Comparison of ENCODE assay signal across 11 cellular contexts in the genomic region with DNA sequence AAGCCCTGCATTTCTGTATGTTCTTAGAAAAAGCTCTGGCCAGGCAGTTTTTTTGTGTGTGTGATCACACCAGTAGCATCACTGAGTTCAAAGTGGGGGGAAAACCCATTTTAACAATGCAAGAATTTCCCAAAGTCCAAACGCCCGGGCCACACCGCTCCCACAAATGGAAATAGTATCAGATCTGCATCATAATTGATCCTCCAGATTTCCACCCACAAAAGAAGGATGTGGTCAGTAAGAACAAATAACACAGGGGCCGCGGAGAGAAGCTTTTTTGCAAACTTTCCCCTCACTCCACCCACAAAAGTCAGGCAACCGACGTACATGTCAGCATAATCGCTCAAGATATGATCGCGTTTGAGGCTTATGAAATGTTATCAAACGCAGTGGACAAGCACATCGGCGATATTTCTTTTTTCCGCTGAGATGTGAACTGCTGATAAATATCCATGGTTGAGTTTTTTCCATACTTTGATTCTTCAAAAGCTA.
A peak's percentile ranks its signal among the peaks of the same experiment; 100 is the strongest.
DNase-seq lines count a peak whose midpoint lies in the region; ATAC-seq, FAIRE-seq and TF ChIP-seq lines count a peak whose summit lies in the region.
"Had no signal": no experiment of that assay in that cellular context is flagged by ENCODE, and none has a peak within 500 bp of the region (broad histone marks: within the 10 kb centered on the region; RNA-seq: fewer than 3 reads in every experiment).

No MANE protein-coding gene starts in this region.

- H3K4me3 ChIP-seq in HepG2 (replicated peaks in 1 of 3; ENCODE audit: insufficient read depth in 1 of 3, low read depth in 2 of 3, low read length in 3 of 3) = no peak overlapping the region
- H3K4me3 ChIP-seq in right lobe of liver = no peak overlapping the region
- H3K4me3 ChIP-seq in naive thymus-derived CD4-positive, alpha-beta T cell (ENCODE audit: low read length) = no peak overlapping the region
- H3K4me3 ChIP-seq: psoas muscle had no signal

- POLR2A ChIA-PET in HepG2 (lab: Yijun Ruan, JAX) = no interaction called here
- POLR2A ChIA-PET in naive thymus-derived CD4-positive, alpha-beta T cell (lab: Charles Lee) = no interaction called here

- H3K4me1 Mint-ChIP-seq in naive thymus-derived CD4-positive, alpha-beta T cell = peaks cover 7 to 20% (median 16%) of the 10 kb centered on the region in 7 donors

- FAIRE-seq in HepG2 (lab: Jason Lieb, UNC) = no peak

- TF ChIP-seq EP300 in HepG2 (IDR thresholded peaks at IDR 0.05; ENCODE audit: low read depth in 2 of 2, low read length in 2 of 2) (no peak), HepG2 (CRISPR knock-in tag; IDR thresholded peaks at IDR 0.05; ENCODE audit: borderline replicate concordance) (no peak)

- in situ Hi-C loops in HepG2 (cut with HindIII; ENCODE audit: extremely low pct_ligation_motif_present, low pct_unique_long_range_greater_than_20kb) = no loop called here

- no peak for TF ChIP-seq CTCF in HepG2 (CRISPR knock-in tag; IDR thresholded peaks at IDR 0.05)
- TF ChIP-seq CTCF in right lobe of liver (IDR thresholded peaks at IDR 0.05) = no peak

- H3K36me3 Mint-ChIP-seq in activated naive CD4-positive, alpha-beta T cell treated with anti-CD3 and anti-CD28 coated beads, Interleukin-2, amount 50 U/mL, for 72 hours = no peaks in the 10 kb centered on the region
- H3K36me3 Mint-ChIP-seq in naive thymus-derived CD4-positive, alpha-beta T cell = no peaks in the 10 kb centered on the region
- H3K36me3 Mint-ChIP-seq: CD14-positive monocyte had no signal

- H3K27me3 ChIP-seq in HepG2 (ENCODE audit: control insufficient read depth in 1 of 2, insufficient read depth in 2 of 2, low read length in 2 of 2) (no peaks in the 10 kb centered on the region), right lobe of liver (no peaks in the 10 kb centered on the region)
- H3K27me3 ChIP-seq in naive thymus-derived CD4-positive, alpha-beta T cell (ENCODE audit: control insufficient read depth in 2 of 2, insufficient read depth in 2 of 2, low read length in 2 of 2) = no peaks in the 10 kb centered on the region

- TF ChIP-seq RAD21 in HepG2 (CRISPR knock-in tag; IDR thresholded peaks at IDR 0.05) = no peak

- ATAC-seq in HepG2 (no peak), right lobe of liver (no peak), GM21515 (IDR thresholded peaks at IDR 0.05; ENCODE audit: unreplicated experiment) (no peak)
- ATAC-seq in activated naive CD4-positive, alpha-beta T cell treated with anti-CD3 and anti-CD28 coated beads, Interleukin-2, amount 50 U/mL, for 72 hours = peak; percentile 71 to 96
- ATAC-seq in naive thymus-derived CD4-positive, alpha-beta T cell = peak; percentile 54
- ATAC-seq: psoas muscle had no signal

- BruUV-seq in HepG2 (replicated peaks; lab: Mats Ljungman, UMichigan) = no TSS peak

- H3K9me3 ChIP-seq in HepG2 (ENCODE audit: low read length) = no peaks in the 10 kb centered on the region
- H3K9me3 ChIP-seq in right lobe of liver = no peaks in the 10 kb centered on the region
- H3K9me3 ChIP-seq in naive thymus-derived CD4-positive, alpha-beta T cell (ENCODE audit: control insufficient read depth in 2 of 3, low read length in 3 of 3) = no peaks in the 10 kb centered on the region
- H3K9me3 ChIP-seq: psoas muscle had no signal

- peak overlapping the region in 3 of 10 donors; percentile 19 to 55 (median 40) for H3K4me3 Mint-ChIP-seq in naive thymus-derived CD4-positive, alpha-beta T cell

- H3K4me1 ChIP-seq in HepG2 (ENCODE audit: insufficient read depth, low read length) = peaks cover 14% of the 10 kb centered on the region; the same call in 1 of the 2 replicates
- H3K4me1 ChIP-seq in right lobe of liver = no peaks in the 10 kb centered on the region
- peaks cover 8 to 15% of the 10 kb centered on the region in 2 donors for H3K4me1 ChIP-seq in naive thymus-derived CD4-positive, alpha-beta T cell (ENCODE audit: control insufficient read depth in 2 of 2, insufficient read depth in 2 of 2, low read length in 2 of 2)
- H3K4me1 ChIP-seq: psoas muscle had no signal

- WGBS in HepG2 (ENCODE audit: low lambda C conversion rate) = 55% methylated on average over 14 of the region's 14 CpGs
- 23% methylated on average over 14 of the region's 14 CpGs for WGBS in right lobe of liver (ENCODE audit: insufficient coverage, low coverage, low lambda C conversion rate, missing lambda C conversion rate)

- no peak overlapping the region for H3K9ac ChIP-seq in HepG2 (ENCODE audit: insufficient read depth, low read depth, low read length)

- peaks cover 0 to 16% (median 11%) of the 10 kb centered on the region in 5 donors for H3K27me3 Mint-ChIP-seq in naive thymus-derived CD4-positive, alpha-beta T cell

- H3K27ac ChIP-seq in HepG2 (ENCODE audit: extremely low read length, insufficient read depth, low read length) (no peak overlapping the region), right lobe of liver (no peak overlapping the region)
- H3K27ac ChIP-seq in naive thymus-derived CD4-positive, alpha-beta T cell (ENCODE audit: low read depth, low read length) = no peak overlapping the region
- H3K27ac ChIP-seq: HL-60, psoas muscle had no signal

- no peaks in the 10 kb centered on the region for H3K9me3 Mint-ChIP-seq in activated naive CD4-positive, alpha-beta T cell treated with anti-CD3 and anti-CD28 coated beads, Interleukin-2, amount 50 U/mL, for 72 hours
- H3K9me3 Mint-ChIP-seq in naive thymus-derived CD4-positive, alpha-beta T cell = no peaks in the 10 kb centered on the region

- no peaks in the 10 kb centered on the region for H3K79me2 ChIP-seq in HepG2 (ENCODE audit: insufficient read depth, low read length)

- H3K36me3 ChIP-seq in HepG2 (replicated peaks in 1 of 2; ENCODE audit: control insufficient read depth in 1 of 2, insufficient read depth in 2 of 2, low read length in 2 of 2) = no peaks in the 10 kb centered on the region
- H3K36me3 ChIP-seq in right lobe of liver = no peaks in the 10 kb centered on the region
- no peaks in the 10 kb centered on the region for H3K36me3 ChIP-seq in naive thymus-derived CD4-positive, alpha-beta T cell (ENCODE audit: control insufficient read depth in 2 of 3, insufficient read depth in 3 of 3, low read length in 3 of 3)

- H2AFZ ChIP-seq in HepG2 (ENCODE audit: low read length) = no peak overlapping the region

- CTCF ChIA-PET in HepG2 (lab: Yijun Ruan, JAX; ENCODE audit: low intra/inter-chr PET ratio, low total read pairs) = no interaction called here
- CTCF ChIA-PET in naive thymus-derived CD4-positive, alpha-beta T cell (lab: Charles Lee) = no interaction called here

- peak overlapping the region in 1 of 2 donors; percentile 40 for H3K27ac Mint-ChIP-seq in activated naive CD4-positive, alpha-beta T cell treated with anti-CD3 and anti-CD28 coated beads, Interleukin-2, amount 50 U/mL, for 72 hours
- peak overlapping the region in 2 of 9 donors; percentile 3 to 58 for H3K27ac Mint-ChIP-seq in naive thymus-derived CD4-positive, alpha-beta T cell
- H3K27ac Mint-ChIP-seq: CD14-positive monocyte had no signal

- H3K4me2 ChIP-seq in HepG2 (ENCODE audit: low read depth, low read length) = no peak overlapping the region

- no peak for TF ChIP-seq POLR2A in HepG2 (IDR thresholded peaks at IDR 0.05; ENCODE audit: insufficient read depth in 1 of 2, low read depth in 2 of 2, low read length in 2 of 2)
- TF ChIP-seq POLR2A in right lobe of liver (IDR thresholded peaks at IDR 0.05) = no peak

- intact Hi-C loops in HepG2 (cut with micrococcal nuclease; ENCODE audit: unreplicated experiment) (no loop called here), right lobe of liver (cut with DNase I) (no loop called here), posterior vena cava (cut with DNase I) (no loop called here)
- intact Hi-C loops in naive thymus-derived CD4-positive, alpha-beta T cell (cut with micrococcal nuclease) = loop anchor here in 1 of 2 donors (1.0 kb wide), 1 partner anchor 16 kb away; no protein-coding TSS in a partner anchor

- H4K20me1 ChIP-seq in HepG2 (ENCODE audit: insufficient read depth, low read length) = no peaks in the 10 kb centered on the region

- DNase-seq in HepG2 (ENCODE audit: low spot score) = no peak
- DNase-seq in right lobe of liver = no peak
- DNase-seq in activated naive CD4-positive, alpha-beta T cell treated with anti-CD3 and anti-CD28 coated beads, Interleukin-2, amount 50 U/mL, for 72 hours (ENCODE audit: low spot score in 2 of 2) = peak; percentile 7 to 67
- DNase-seq in naive thymus-derived CD4-positive, alpha-beta T cell = peak in 3 of 9 donors; percentile 2 to 48 (median 6)
- DNase-seq in NCI-H1694 treated with DMSO at 0.1 percent for 48 hours (lab: John Stamatoyannopoulos, UW) = no peak
- no peak for DNase-seq in posterior vena cava (ENCODE audit: low spot score)
- DNase-seq in AG08396 (ENCODE audit: low spot score) = no peak
- DNase-seq: psoas muscle had no signal

TF ChIP-seq in HepG2, 621 proteins besides CTCF, POLR2A, EP300 and RAD21:
- TF ChIP-seq MAFF (IDR thresholded peaks at IDR 0.05; ENCODE audit: low read depth, low read length) = peak; percentile 1; the same call in 1 of the 2 replicates
- TF ChIP-seq, protein P1, sequence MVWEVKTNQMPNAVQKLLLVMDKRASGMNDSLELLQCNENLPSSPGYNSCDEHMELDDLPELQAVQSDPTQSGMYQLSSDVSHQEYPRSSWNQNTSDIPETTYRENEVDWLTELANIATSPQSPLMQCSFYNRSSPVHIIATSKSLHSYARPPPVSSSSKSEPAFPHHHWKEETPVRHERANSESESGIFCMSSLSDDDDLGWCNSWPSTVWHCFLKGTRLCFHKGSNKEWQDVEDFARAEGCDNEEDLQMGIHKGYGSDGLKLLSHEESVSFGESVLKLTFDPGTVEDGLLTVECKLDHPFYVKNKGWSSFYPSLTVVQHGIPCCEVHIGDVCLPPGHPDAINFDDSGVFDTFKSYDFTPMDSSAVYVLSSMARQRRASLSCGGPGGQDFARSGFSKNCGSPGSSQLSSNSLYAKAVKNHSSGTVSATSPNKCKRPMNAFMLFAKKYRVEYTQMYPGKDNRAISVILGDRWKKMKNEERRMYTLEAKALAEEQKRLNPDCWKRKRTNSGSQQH (CRISPR knock-in tag; IDR thresholded peaks at IDR 0.05; ENCODE audit: low read depth) = no peak
- TF ChIP-seq KDM2A (CRISPR knock-in tag; IDR thresholded peaks at IDR 0.05; ENCODE audit: borderline replicate concordance, low read depth) = no peak
- 0 out of 4 replicates have a peak, but pooled peaks of 1 of the 2 experiments have one; percentile 19 for TF ChIP-seq MAFK (conservative IDR thresholded peaks at IDR 0.05 in 1 of 2, IDR thresholded peaks at IDR 0.05 in 1 of 2; ENCODE audit: low read length in 2 of 2)
- TF ChIP-seq EEA1 (CRISPR knock-in tag; IDR thresholded peaks at IDR 0.05; ENCODE audit: borderline replicate concordance) = no peak
- TF ChIP-seq SIN3B (IDR thresholded peaks at IDR 0.05; ENCODE audit: low read length) = no peak
TF ChIP-seq in HepG2: peak in this region for 2.

Comparison
In these comparisons a context has a peak if more than half of its experiments do, and no peak if none do; other contexts are left out.
1. ATAC-seq: peak in activated naive CD4-positive, alpha-beta T cell treated with anti-CD3 and anti-CD28 coated beads, Interleukin-2, amount 50 U/mL, for 72 hours (2 of 2) and naive thymus-derived CD4-positive, alpha-beta T cell (single experiment); none in HepG2 (single experiment), right lobe of liver (0 of 4) and GM21515 (single experiment).
2. DNase-seq: peak in activated naive CD4-positive, alpha-beta T cell treated with anti-CD3 and anti-CD28 coated beads, Interleukin-2, amount 50 U/mL, for 72 hours (2 of 2); none in HepG2 (single experiment), right lobe of liver (0 of 3), NCI-H1694 treated with DMSO at 0.1 percent for 48 hours (single experiment), posterior vena cava (single experiment) and AG08396 (single experiment).